In the genomic region with DNA sequence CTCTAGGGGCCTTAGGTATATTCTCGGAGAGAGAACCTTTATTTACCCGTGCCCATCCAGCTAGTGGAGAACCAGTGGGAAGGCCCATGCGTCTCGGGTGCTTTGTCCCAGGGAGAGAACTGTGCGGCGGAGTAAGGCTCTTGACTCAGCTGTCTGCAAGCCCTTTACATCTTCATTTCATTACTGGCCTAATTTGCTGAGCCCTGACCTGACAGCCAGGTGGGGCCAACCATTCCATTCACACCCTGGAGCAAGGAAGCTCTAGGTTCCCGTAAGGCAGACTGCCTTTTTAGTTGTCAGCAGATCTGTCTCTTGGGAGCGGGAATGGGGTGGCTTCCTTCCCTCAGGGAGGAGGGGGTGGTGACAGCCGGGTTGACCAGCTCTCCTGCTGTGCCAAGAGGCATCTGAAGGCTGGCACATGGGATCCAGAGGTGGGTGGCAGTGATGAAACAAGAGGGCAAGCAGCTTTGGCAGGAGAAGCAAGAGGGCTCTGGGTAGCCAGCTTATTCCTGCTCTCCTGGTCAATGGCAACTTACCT, we compare ENCODE assay signal across 31 cellular contexts. TPM values are rescaled to one million over a fixed set of nuclear protein-coding genes. Genes with fewer than 3 reads are reported as not detected.
"Had no signal": no experiment of that assay in that cellular context is flagged by ENCODE, and none has a peak within 500 bp of the region (broad histone marks: within the 10 kb centered on the region; RNA-seq: fewer than 3 reads in every experiment).

No MANE protein-coding gene starts in this region.

- DNase-seq: activated B cell treated with CpG ODN at 0.5 μM for 24 hours; activated CD4-positive, alpha-beta memory T cell treated with anti-CD3 and anti-CD28 coated beads for 36 hours; activated CD4-positive, alpha-beta T cell treated with anti-CD3 and anti-CD28 coated beads for 4 hours; activated CD4-positive, alpha-beta T cell treated with anti-CD3 and anti-CD28 coated beads, Interleukin-2, amount 50 U/mL, for 1 hour; activated CD4-positive, CD25-positive, alpha-beta regulatory T cell treated with anti-CD3 and anti-CD28 coated beads, Interleukin-2, amount 50 U/mL, for 72 hours; activated effector memory CD4-positive, alpha-beta T cell treated with anti-CD3 and anti-CD28 coated beads, Interleukin-2, amount 50 U/mL, for 16 hours; activated naive CD4-positive, alpha-beta T cell; activated T-cell treated with anti-CD3 and anti-CD28 coated beads, Interleukin-2, amount 50 U/mL, for 1 hour; activated T-cell treated with anti-CD3 and anti-CD28 coated beads, Interleukin-2, amount 50 U/mL, for 72 hours; adrenal gland; anterior cingulate cortex; cerebellar nuclear complex; NCI-H1092 treated with DMSO at 0.1 percent for 48 hours; NCI-H1436; NCI-H1694; NCI-H1930; NCI-H2081 treated with DMSO at 0.1 percent for 48 hours; NCI-H345; NCI-H524 treated with DMSO at 0.1 percent for 48 hours; NCI-H774; RPMI8226; SW 1271; T-helper 1 cell; T-helper 2 cell; T-helper 9 cell had no signal

- H3K4me3 Mint-ChIP-seq: activated B cell treated with CpG ODN at 0.5 μM for 24 hours; activated CD4-positive, alpha-beta memory T cell treated with anti-CD3 and anti-CD28 coated beads for 36 hours; activated naive CD4-positive, alpha-beta T cell treated with anti-CD3 and anti-CD28 coated beads, Interleukin-2, amount 50 U/mL, for 24 hours; activated T-cell treated with anti-CD3 and anti-CD28 coated beads, Interleukin-2, amount 50 U/mL, for 72 hours; activated T-helper 17 cell treated with anti-CD3 and anti-CD28 coated beads, Interleukin-2, amount 50 U/mL, for 72 hours; brain had no signal

- H3K4me1 Mint-ChIP-seq: activated B cell treated with CpG ODN at 0.5 μM for 24 hours; activated naive CD4-positive, alpha-beta T cell treated with anti-CD3 and anti-CD28 coated beads, Interleukin-2, amount 50 U/mL, for 24 hours; activated T-helper 17 cell treated with anti-CD3 and anti-CD28 coated beads, Interleukin-2, amount 50 U/mL, for 72 hours; brain had no signal

- FAIRE-seq: bronchial epithelial cell, colon had no signal

- H3K9me3 Mint-ChIP-seq: activated B cell treated with CpG ODN at 0.5 μM for 24 hours; activated T-cell treated with anti-CD3 and anti-CD28 coated beads, Interleukin-2, amount 50 U/mL, for 72 hours; activated T-helper 17 cell treated with anti-CD3 and anti-CD28 coated beads, Interleukin-2, amount 50 U/mL, for 72 hours had no signal

- H3K27ac Mint-ChIP-seq: activated B cell treated with CpG ODN at 0.5 μM for 24 hours; activated CD4-positive, alpha-beta memory T cell treated with anti-CD3 and anti-CD28 coated beads for 36 hours; activated naive CD4-positive, alpha-beta T cell treated with anti-CD3 and anti-CD28 coated beads, Interleukin-2, amount 50 U/mL, for 24 hours; activated T-cell treated with anti-CD3 and anti-CD28 coated beads, Interleukin-2, amount 50 U/mL, for 72 hours; activated T-helper 17 cell treated with anti-CD3 and anti-CD28 coated beads, Interleukin-2, amount 50 U/mL, for 72 hours; brain had no signal

- H3K36me3 Mint-ChIP-seq: activated CD4-positive, alpha-beta memory T cell treated with anti-CD3 and anti-CD28 coated beads for 36 hours; activated naive CD4-positive, alpha-beta T cell treated with anti-CD3 and anti-CD28 coated beads, Interleukin-2, amount 50 U/mL, for 24 hours; brain had no signal

RNA-seq across cellular contexts. Expression of a gene that starts 36.4 kb away (rescaled TPM):
- total RNA-seq: activated B cell treated with CpG ODN at 0.5 μM for 24 hours, LHCN-M2 had no signal
